ENCODE assay signal across 1 cellular context in the genomic region with DNA sequence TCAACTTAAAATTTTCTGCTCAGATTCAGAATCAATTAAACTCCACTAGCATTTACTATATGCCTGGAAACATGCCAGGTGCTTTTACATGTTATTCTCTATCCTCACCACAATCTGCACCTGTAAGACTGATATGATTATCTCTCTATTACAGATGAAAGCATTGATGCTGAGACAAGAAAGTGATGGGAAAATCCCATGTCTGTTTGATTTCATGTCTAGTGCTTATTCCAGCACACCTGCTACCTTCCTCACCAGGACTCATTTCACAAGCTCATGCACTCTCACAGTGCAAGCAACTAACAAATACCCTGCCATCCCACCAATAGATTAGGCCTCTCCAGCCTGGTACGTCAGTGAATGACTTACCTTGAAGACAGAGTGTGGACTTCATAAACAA.
A peak's percentile ranks its signal among the peaks of the same experiment; 100 is the strongest.
TF ChIP-seq lines count a peak whose summit lies in the region.

No MANE protein-coding gene starts in this region.

TF ChIP-seq in GM12878, 131 proteins besides CTCF, POLR2A, EP300 and RAD21 (continued from another document and continues in another):
- TF ChIP-seq PML (IDR thresholded peaks at IDR 0.05; ENCODE audit: low read length) (0 out of 2 replicates have a peak, but pooled peaks have one; percentile 34), PKNOX1 (IDR thresholded peaks at IDR 0.05) (0 out of 2 replicates have a peak, but pooled peaks have one; percentile 9), ZBED1 (IDR thresholded peaks at IDR 0.05; ENCODE audit: borderline replicate concordance) (peak; percentile 87; the same call in 1 of the 2 replicates), YBX1 (IDR thresholded peaks at IDR 0.05) (no peak), STAT3 (IDR thresholded peaks at IDR 0.05; ENCODE audit: low read depth, low read length) (0 out of 2 replicates have a peak, but pooled peaks have one; percentile 65), BMI1 (IDR thresholded peaks at IDR 0.05; ENCODE audit: borderline replicate concordance) (peak; percentile 41; the same call in 1 of the 2 replicates), ESRRA (IDR thresholded peaks at IDR 0.05; ENCODE audit: low read length) (no peak), CHD4 (IDR thresholded peaks at IDR 0.05) (no peak), MLLT1 (IDR thresholded peaks at IDR 0.05) (no peak), FOXM1 (IDR thresholded peaks at IDR 0.05; ENCODE audit: low read depth, low read length) (peak; percentile 94), MYB (IDR thresholded peaks at IDR 0.05; ENCODE audit: borderline replicate concordance, low read depth, low read length) (no peak), BRCA1 (IDR thresholded peaks at IDR 0.05; ENCODE audit: low read depth, low read length) (no peak), ATF2 (IDR thresholded peaks at IDR 0.05; ENCODE audit: low read length) (peak; percentile 90), RUNX3 (IDR thresholded peaks at IDR 0.05; ENCODE audit: low read length) (peak; percentile 97), CBX3 (IDR thresholded peaks at IDR 0.05; ENCODE audit: borderline replicate concordance, low read depth) (no peak), KDM1A (IDR thresholded peaks at IDR 0.05; ENCODE audit: borderline replicate concordance) (no peak), GABPA (IDR thresholded peaks at IDR 0.05; ENCODE audit: low read depth) (peak; percentile 44; the same call in 1 of the 2 replicates), SMAD1 (IDR thresholded peaks at IDR 0.05; ENCODE audit: low read depth, partially characterized antibody) (peak; percentile 86), RFX5 (IDR thresholded peaks at IDR 0.05; ENCODE audit: low read depth, low read length) (no peak), CBX5 (IDR thresholded peaks at IDR 0.05; ENCODE audit: low read depth) (no peak), E4F1 (IDR thresholded peaks at IDR 0.05; ENCODE audit: borderline replicate concordance, partially characterized antibody) (no peak), RB1 (IDR thresholded peaks at IDR 0.05; ENCODE audit: borderline replicate concordance) (no peak), NRF1 (conservative IDR thresholded peaks at IDR 0.05; ENCODE audit: low read depth, low read length) (no peak), KLF5 (IDR thresholded peaks at IDR 0.05; ENCODE audit: partially characterized antibody) (no peak), CEBPB (IDR thresholded peaks at IDR 0.05; ENCODE audit: borderline replicate concordance in 1 of 2, low read depth in 2 of 2, low read length in 2 of 2) (no peak), IKZF2 (IDR thresholded peaks at IDR 0.05) (peak; percentile 78 to 90), PAX8 (IDR thresholded peaks at IDR 0.05) (no peak), SIX5 (IDR thresholded peaks at IDR 0.05; ENCODE audit: low read depth, low read length, severe bottlenecking) (no peak), MEF2B (IDR thresholded peaks at IDR 0.05; ENCODE audit: partially characterized antibody, poor library complexity, severe bottlenecking) (no peak), SUPT20H (IDR thresholded peaks at IDR 0.05; ENCODE audit: borderline replicate concordance, control insufficient read depth, low read depth, low read length) (no peak), PAX5 (IDR thresholded peaks at IDR 0.05; ENCODE audit: borderline replicate concordance, low read depth, low read length) (peak; percentile 55; the same call in 1 of the 2 replicates), EED (IDR thresholded peaks at IDR 0.05; ENCODE audit: low read depth) (peak; percentile 85), WRNIP1 (IDR thresholded peaks at IDR 0.05; ENCODE audit: borderline replicate concordance, low read depth, low read length) (no peak), TBL1XR1 (IDR thresholded peaks at IDR 0.05; ENCODE audit: low read depth, low read length) (peak; percentile 88)
- TF ChIP-seq, protein P1, sequence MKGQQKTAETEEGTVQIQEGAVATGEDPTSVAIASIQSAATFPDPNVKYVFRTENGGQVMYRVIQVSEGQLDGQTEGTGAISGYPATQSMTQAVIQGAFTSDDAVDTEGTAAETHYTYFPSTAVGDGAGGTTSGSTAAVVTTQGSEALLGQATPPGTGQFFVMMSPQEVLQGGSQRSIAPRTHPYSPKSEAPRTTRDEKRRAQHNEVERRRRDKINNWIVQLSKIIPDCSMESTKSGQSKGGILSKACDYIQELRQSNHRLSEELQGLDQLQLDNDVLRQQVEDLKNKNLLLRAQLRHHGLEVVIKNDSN (IDR thresholded peaks at IDR 0.05; ENCODE audit: borderline replicate concordance, extremely low read length, insufficient read depth, low read depth, low read length) = no peak
- TF ChIP-seq, protein P2, sequence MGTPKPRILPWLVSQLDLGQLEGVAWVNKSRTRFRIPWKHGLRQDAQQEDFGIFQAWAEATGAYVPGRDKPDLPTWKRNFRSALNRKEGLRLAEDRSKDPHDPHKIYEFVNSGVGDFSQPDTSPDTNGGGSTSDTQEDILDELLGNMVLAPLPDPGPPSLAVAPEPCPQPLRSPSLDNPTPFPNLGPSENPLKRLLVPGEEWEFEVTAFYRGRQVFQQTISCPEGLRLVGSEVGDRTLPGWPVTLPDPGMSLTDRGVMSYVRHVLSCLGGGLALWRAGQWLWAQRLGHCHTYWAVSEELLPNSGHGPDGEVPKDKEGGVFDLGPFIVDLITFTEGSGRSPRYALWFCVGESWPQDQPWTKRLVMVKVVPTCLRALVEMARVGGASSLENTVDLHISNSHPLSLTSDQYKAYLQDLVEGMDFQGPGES (IDR thresholded peaks at IDR 0.05) = no peak
- TF ChIP-seq, protein P3, sequence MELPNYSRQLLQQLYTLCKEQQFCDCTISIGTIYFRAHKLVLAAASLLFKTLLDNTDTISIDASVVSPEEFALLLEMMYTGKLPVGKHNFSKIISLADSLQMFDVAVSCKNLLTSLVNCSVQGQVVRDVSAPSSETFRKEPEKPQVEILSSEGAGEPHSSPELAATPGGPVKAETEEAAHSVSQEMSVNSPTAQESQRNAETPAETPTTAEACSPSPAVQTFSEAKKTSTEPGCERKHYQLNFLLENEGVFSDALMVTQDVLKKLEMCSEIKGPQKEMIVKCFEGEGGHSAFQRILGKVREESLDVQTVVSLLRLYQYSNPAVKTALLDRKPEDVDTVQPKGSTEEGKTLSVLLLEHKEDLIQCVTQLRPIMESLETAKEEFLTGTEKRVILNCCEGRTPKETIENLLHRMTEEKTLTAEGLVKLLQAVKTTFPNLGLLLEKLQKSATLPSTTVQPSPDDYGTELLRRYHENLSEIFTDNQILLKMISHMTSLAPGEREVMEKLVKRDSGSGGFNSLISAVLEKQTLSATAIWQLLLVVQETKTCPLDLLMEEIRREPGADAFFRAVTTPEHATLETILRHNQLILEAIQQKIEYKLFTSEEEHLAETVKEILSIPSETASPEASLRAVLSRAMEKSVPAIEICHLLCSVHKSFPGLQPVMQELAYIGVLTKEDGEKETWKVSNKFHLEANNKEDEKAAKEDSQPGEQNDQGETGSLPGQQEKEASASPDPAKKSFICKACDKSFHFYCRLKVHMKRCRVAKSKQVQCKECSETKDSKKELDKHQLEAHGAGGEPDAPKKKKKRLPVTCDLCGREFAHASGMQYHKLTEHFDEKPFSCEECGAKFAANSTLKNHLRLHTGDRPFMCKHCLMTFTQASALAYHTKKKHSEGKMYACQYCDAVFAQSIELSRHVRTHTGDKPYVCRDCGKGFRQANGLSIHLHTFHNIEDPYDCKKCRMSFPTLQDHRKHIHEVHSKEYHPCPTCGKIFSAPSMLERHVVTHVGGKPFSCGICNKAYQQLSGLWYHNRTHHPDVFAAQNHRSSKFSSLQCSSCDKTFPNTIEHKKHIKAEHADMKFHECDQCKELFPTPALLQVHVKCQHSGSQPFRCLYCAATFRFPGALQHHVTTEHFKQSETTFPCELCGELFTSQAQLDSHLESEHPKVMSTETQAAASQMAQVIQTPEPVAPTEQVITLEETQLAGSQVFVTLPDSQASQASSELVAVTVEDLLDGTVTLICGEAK (IDR thresholded peaks at IDR 0.05; ENCODE audit: borderline replicate concordance) = no peak
- TF ChIP-seq, protein P4, sequence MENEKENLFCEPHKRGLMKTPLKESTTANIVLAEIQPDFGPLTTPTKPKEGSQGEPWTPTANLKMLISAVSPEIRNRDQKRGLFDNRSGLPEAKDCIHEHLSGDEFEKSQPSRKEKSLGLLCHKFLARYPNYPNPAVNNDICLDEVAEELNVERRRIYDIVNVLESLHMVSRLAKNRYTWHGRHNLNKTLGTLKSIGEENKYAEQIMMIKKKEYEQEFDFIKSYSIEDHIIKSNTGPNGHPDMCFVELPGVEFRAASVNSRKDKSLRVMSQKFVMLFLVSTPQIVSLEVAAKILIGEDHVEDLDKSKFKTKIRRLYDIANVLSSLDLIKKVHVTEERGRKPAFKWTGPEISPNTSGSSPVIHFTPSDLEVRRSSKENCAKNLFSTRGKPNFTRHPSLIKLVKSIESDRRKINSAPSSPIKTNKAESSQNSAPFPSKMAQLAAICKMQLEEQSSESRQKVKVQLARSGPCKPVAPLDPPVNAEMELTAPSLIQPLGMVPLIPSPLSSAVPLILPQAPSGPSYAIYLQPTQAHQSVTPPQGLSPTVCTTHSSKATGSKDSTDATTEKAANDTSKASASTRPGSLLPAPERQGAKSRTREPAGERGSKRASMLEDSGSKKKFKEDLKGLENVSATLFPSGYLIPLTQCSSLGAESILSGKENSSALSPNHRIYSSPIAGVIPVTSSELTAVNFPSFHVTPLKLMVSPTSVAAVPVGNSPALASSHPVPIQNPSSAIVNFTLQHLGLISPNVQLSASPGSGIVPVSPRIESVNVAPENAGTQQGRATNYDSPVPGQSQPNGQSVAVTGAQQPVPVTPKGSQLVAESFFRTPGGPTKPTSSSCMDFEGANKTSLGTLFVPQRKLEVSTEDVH (IDR thresholded peaks at IDR 0.05; ENCODE audit: low read depth, partially characterized antibody) = no peak
- TF ChIP-seq, protein P5, sequence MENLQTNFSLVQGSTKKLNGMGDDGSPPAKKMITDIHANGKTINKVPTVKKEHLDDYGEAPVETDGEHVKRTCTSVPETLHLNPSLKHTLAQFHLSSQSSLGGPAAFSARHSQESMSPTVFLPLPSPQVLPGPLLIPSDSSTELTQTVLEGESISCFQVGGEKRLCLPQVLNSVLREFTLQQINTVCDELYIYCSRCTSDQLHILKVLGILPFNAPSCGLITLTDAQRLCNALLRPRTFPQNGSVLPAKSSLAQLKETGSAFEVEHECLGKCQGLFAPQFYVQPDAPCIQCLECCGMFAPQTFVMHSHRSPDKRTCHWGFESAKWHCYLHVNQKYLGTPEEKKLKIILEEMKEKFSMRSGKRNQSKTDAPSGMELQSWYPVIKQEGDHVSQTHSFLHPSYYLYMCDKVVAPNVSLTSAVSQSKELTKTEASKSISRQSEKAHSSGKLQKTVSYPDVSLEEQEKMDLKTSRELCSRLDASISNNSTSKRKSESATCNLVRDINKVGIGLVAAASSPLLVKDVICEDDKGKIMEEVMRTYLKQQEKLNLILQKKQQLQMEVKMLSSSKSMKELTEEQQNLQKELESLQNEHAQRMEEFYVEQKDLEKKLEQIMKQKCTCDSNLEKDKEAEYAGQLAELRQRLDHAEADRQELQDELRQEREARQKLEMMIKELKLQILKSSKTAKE (IDR thresholded peaks at IDR 0.05; ENCODE audit: low read depth, poor library complexity, severe bottlenecking) = peak; percentile 85
